16 cellular contexts compared by ENCODE assay signal in genomic region chr4:24056258-24056657, GRCh38.
DNase-seq lines count a peak whose midpoint lies in the region; ATAC-seq, FAIRE-seq and TF ChIP-seq lines count a peak whose summit lies in the region.
"Had no signal": no experiment of that assay in that cellular context is flagged by ENCODE, and none has a peak within 500 bp of the region (broad histone marks: within the 10 kb centered on the region; RNA-seq: fewer than 3 reads in every experiment).

No MANE protein-coding gene starts in this region.

- no peak for TF ChIP-seq CTCF in thyroid gland (IDR thresholded peaks at IDR 0.05)
- no peak for TF ChIP-seq CTCF in HepG2 (CRISPR knock-in tag; IDR thresholded peaks at IDR 0.05)

- no peak for TF ChIP-seq POLR2A in thyroid gland (IDR thresholded peaks at IDR 0.05)
- TF ChIP-seq POLR2A in HepG2 (IDR thresholded peaks at IDR 0.05; ENCODE audit: insufficient read depth in 1 of 2, low read depth in 2 of 2, low read length in 2 of 2), result no peak

- H3K4me1 ChIP-seq in thyroid gland (peaks cover 18 to 28% of the 10 kb centered on the region in 2 donors), HepG2 (ENCODE audit: insufficient read depth, low read length) (no peaks in the 10 kb centered on the region)

- BruUV-seq in HepG2 (replicated peaks; lab: Mats Ljungman, UMichigan), result no TSS peak

- no peak overlapping the region for H3K4me2 ChIP-seq in HepG2 (ENCODE audit: low read depth, low read length)

- CTCF ChIA-PET in HepG2 (lab: Yijun Ruan, JAX; ENCODE audit: low intra/inter-chr PET ratio, low total read pairs), result no interaction called here

- ATAC-seq in HG03045 (IDR thresholded peaks at IDR 0.05; ENCODE audit: unreplicated experiment), result no peak
- ATAC-seq in HepG2, result no peak

- no peak for FAIRE-seq in HepG2 (lab: Jason Lieb, UNC)
- FAIRE-seq: HTR-8/SVneo had no signal

- no peak for TF ChIP-seq RAD21 in HepG2 (CRISPR knock-in tag; IDR thresholded peaks at IDR 0.05)

- no peak overlapping the region for H2AFZ ChIP-seq in HepG2 (ENCODE audit: low read length)

- H3K79me2 ChIP-seq in HepG2 (ENCODE audit: insufficient read depth, low read length), result no peaks in the 10 kb centered on the region

- DNase-seq in RPMI7951 (ENCODE audit: low read depth) (peak; percentile 18), globus pallidus (ENCODE audit: low spot score) (peak; percentile 70), pons (ENCODE audit: low spot score) (peak; percentile 87), thyroid gland (no peak), cerebellum (ENCODE audit: low spot score) (no peak), HepG2 (ENCODE audit: low spot score) (no peak)
- DNase-seq: 8988T; AML-193; Calu3; CD4-positive, CD25-positive, alpha-beta regulatory T cell; DMS 273 treated with DMSO at 0.1 percent for 48 hours; HCEC 1CT; HFFc6 had no signal

- TF ChIP-seq EP300 in HepG2 (IDR thresholded peaks at IDR 0.05; ENCODE audit: low read depth in 2 of 2, low read length in 2 of 2) (no peak), HepG2 (CRISPR knock-in tag; IDR thresholded peaks at IDR 0.05; ENCODE audit: borderline replicate concordance) (no peak)

- H3K36me3 ChIP-seq in thyroid gland (no peaks in the 10 kb centered on the region), HepG2 (replicated peaks in 1 of 2; ENCODE audit: control insufficient read depth in 1 of 2, insufficient read depth in 2 of 2, low read length in 2 of 2) (no peaks in the 10 kb centered on the region)
- H3K36me3 ChIP-seq: BLaER1 treated with 17β-estradiol and CSF1 and Interleukin-3, amounts not matched to agents 10 nM and 100 nM had no signal

- WGBS in thyroid gland, 2 donors, result 69 to 77% methylated on average over 1 of the region's 1 CpG
- 0% methylated on average over 1 of the region's 1 CpG for WGBS in HepG2 (ENCODE audit: low lambda C conversion rate)

- H3K9me3 ChIP-seq in thyroid gland (no peaks in the 10 kb centered on the region), HepG2 (ENCODE audit: low read length) (no peaks in the 10 kb centered on the region)
- H3K9me3 ChIP-seq: BLaER1 treated with 17β-estradiol and CSF1 and Interleukin-3, amounts not matched to agents 10 nM and 100 nM had no signal

- H4K20me1 ChIP-seq in HepG2 (ENCODE audit: insufficient read depth, low read length), result no peaks in the 10 kb centered on the region
- H4K20me1 ChIP-seq: BLaER1 treated with 17β-estradiol and CSF1 and Interleukin-3, amounts not matched to agents 10 nM and 100 nM had no signal

- H3K9ac ChIP-seq in HepG2 (ENCODE audit: insufficient read depth, low read depth, low read length), result no peak overlapping the region
- H3K9ac ChIP-seq: BLaER1 treated with 17β-estradiol and CSF1 and Interleukin-3, amounts not matched to agents 10 nM and 100 nM had no signal

- H3K4me3 ChIP-seq in thyroid gland (replicated peaks in 1 of 3), result no peak overlapping the region
- no peak overlapping the region for H3K4me3 ChIP-seq in HepG2 (replicated peaks in 1 of 3; ENCODE audit: insufficient read depth in 1 of 3, low read depth in 2 of 3, low read length in 3 of 3)
- H3K4me3 ChIP-seq: BLaER1 treated with 17β-estradiol and CSF1 and Interleukin-3, amounts not matched to agents 10 nM and 100 nM had no signal

- in situ Hi-C loops in HepG2 (cut with HindIII; ENCODE audit: extremely low pct_ligation_motif_present, low pct_unique_long_range_greater_than_20kb), result no loop called here

- POLR2A ChIA-PET in HepG2 (lab: Yijun Ruan, JAX), result no interaction called here

- intact Hi-C loops in thyroid gland (cut with DNase I), result no loop called here
- intact Hi-C loops in HepG2 (cut with micrococcal nuclease; ENCODE audit: unreplicated experiment), result no loop called here

- no peaks in the 10 kb centered on the region for H3K27me3 ChIP-seq in thyroid gland
- H3K27me3 ChIP-seq in HepG2 (ENCODE audit: control insufficient read depth in 1 of 2, insufficient read depth in 2 of 2, low read length in 2 of 2), result no peaks in the 10 kb centered on the region
- H3K27me3 ChIP-seq: BLaER1 treated with 17β-estradiol and CSF1 and Interleukin-3, amounts not matched to agents 10 nM and 100 nM had no signal

- H3K27ac ChIP-seq in thyroid gland (peak overlapping the region; percentile 1 to 76 (median 68)), HepG2 (ENCODE audit: extremely low read length, insufficient read depth, low read length) (no peak overlapping the region)
- H3K27ac ChIP-seq: BLaER1 treated with 17β-estradiol and CSF1 and Interleukin-3, amounts not matched to agents 10 nM and 100 nM had no signal

TF ChIP-seq in HepG2, 621 proteins besides CTCF, POLR2A, EP300 and RAD21:
- no peak for TF ChIP-seq PHF5A (CRISPR knock-in tag; IDR thresholded peaks at IDR 0.05; ENCODE audit: low read depth, unreplicated experiment)
- TF ChIP-seq HNRNPL (IDR thresholded peaks at IDR 0.05; ENCODE audit: low read depth, low read length), result no peak
- no peak for TF ChIP-seq SSRP1 (CRISPR knock-in tag; IDR thresholded peaks at IDR 0.05)
- no peak for TF ChIP-seq YEATS2 (CRISPR knock-in tag; IDR thresholded peaks at IDR 0.05; ENCODE audit: borderline replicate concordance)
- no peak for TF ChIP-seq RFX1 (IDR thresholded peaks at IDR 0.05)
- TF ChIP-seq, protein P1, sequence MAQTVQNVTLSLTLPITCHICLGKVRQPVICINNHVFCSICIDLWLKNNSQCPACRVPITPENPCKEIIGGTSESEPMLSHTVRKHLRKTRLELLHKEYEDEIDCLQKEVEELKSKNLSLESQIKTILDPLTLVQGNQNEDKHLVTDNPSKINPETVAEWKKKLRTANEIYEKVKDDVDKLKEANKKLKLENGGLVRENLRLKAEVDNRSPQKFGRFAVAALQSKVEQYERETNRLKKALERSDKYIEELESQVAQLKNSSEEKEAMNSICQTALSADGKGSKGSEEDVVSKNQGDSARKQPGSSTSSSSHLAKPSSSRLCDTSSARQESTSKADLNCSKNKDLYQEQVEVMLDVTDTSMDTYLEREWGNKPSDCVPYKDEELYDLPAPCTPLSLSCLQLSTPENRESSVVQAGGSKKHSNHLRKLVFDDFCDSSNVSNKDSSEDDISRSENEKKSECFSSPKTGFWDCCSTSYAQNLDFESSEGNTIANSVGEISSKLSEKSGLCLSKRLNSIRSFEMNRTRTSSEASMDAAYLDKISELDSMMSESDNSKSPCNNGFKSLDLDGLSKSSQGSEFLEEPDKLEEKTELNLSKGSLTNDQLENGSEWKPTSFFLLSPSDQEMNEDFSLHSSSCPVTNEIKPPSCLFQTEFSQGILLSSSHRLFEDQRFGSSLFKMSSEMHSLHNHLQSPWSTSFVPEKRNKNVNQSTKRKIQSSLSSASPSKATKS (CRISPR knock-in tag; IDR thresholded peaks at IDR 0.05), result no peak
- no peak for TF ChIP-seq HOXA3 (CRISPR knock-in tag; IDR thresholded peaks at IDR 0.05)
- TF ChIP-seq NFE2 (CRISPR knock-in tag; IDR thresholded peaks at IDR 0.05), result no peak
- TF ChIP-seq GATAD1 (CRISPR knock-in tag; IDR thresholded peaks at IDR 0.05), result no peak
- TF ChIP-seq ZNF124 (CRISPR knock-in tag; IDR thresholded peaks at IDR 0.05), result no peak
- no peak for TF ChIP-seq ZNF713 (CRISPR knock-in tag; IDR thresholded peaks at IDR 0.05)

Comparison
In these comparisons a context has a peak if more than half of its experiments do, and no peak if none do; other contexts are left out.
1. DNase-seq: peak in RPMI7951 (single experiment), globus pallidus (single experiment) and pons (single experiment); none in thyroid gland (0 of 2), cerebellum (single experiment) and HepG2 (single experiment).